ENCODE assay signal across 7 cellular contexts in the genomic region with DNA sequence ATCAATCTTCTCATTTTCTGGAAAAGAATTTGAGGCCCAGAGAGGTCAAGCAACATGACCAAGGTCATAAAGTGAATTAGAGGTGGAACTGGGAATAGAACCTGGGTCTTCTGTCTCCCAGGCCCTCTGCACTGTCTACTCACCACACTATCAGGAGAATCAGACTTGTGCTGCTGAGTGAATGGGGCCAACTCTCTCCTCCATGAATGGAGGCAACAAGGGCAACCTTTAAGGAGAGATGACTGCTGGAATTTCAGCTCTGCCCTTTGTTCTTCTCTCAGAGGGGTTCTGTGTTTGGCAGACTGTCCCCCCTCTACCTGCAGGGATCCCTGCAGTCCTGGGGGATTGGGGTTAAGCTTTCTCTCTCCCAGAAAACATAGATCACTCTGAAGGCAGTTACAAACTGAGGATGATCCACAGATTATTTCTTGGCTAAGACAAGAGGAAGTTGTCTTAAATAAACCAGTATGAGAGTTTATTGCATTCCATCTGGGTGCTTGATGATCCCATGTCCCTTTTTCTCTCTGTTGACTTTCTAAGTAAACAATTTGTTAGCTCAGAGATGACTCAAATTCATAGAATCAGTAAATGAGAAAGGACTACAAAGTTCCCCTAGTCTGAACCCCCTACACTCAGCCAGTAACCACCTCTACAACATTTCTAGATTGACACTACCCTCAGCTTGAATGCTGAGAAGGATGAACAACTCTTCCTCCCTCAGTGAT.
A peak's percentile ranks its signal among the peaks of the same experiment; 100 is the strongest.
DNase-seq lines count a peak whose midpoint lies in the region; FAIRE-seq and TF ChIP-seq lines count a peak whose summit lies in the region.

No MANE protein-coding gene starts in this region.

- H3K4me3 Mint-ChIP-seq in neural progenitor cell: peak overlapping the region; percentile 69

- H3K9me2 ChIP-seq in GM23248 (ENCODE audit: insufficient read depth) (no peaks in the 10 kb centered on the region), OCI-LY7 (ENCODE audit: insufficient read depth, low read length) (no peaks in the 10 kb centered on the region)

- H3K18ac ChIP-seq in H1 (ENCODE audit: extremely low read depth, low read length): 0 out of 2 replicates have a peak overlapping the region, but pooled peaks have one; percentile 52

- H3K9ac ChIP-seq in GM23248: peak overlapping the region; percentile 73
- no peak overlapping the region for H3K9ac ChIP-seq in H1 (replicated peaks in 1 of 4; ENCODE audit: extremely low read depth in 1 of 4, low read depth in 3 of 4, low read length in 3 of 4)
- no peak overlapping the region for H3K9ac ChIP-seq in neural progenitor cell

- peaks cover 36% of the 10 kb centered on the region for H3K4me1 Mint-ChIP-seq in neural progenitor cell

- H3K9me3 ChIP-seq in GM23248 (ENCODE audit: low read depth) (no peaks in the 10 kb centered on the region), OCI-LY7 (ENCODE audit: low read length) (peaks cover 6% of the 10 kb centered on the region), H1 (ENCODE audit: insufficient read depth in 2 of 2, low read depth in 1 of 2, low read length in 1 of 2) (peaks cover 2 to 9% of the 10 kb centered on the region in 2 experiments; a peak in 3 of 4 replicates), neural progenitor cell (ENCODE audit: low read depth) (no peaks in the 10 kb centered on the region)

- H3K9me3 Mint-ChIP-seq in neural progenitor cell: peaks cover 2% of the 10 kb centered on the region

- H2BK120ac ChIP-seq in H1 (replicated peaks; ENCODE audit: low read depth, low read length): peak overlapping the region; percentile 24

- H3K4me2 ChIP-seq in GM23248 (ENCODE audit: unreplicated experiment): peak overlapping the region; percentile 87
- H3K4me2 ChIP-seq in OCI-LY7 (ENCODE audit: low read length): peak overlapping the region; percentile 65
- H3K4me2 ChIP-seq in H1 (ENCODE audit: insufficient read depth in 1 of 2, low read depth in 2 of 2, low read length in 2 of 2): no peak overlapping the region
- H3K4me2 ChIP-seq in neural progenitor cell: peak overlapping the region; percentile 15

- H3K23me2 ChIP-seq in H1 (ENCODE audit: low read depth, low read length): no peaks in the 10 kb centered on the region; the same call in 1 of the 2 replicates

- H3K27ac Mint-ChIP-seq in neural progenitor cell: peak overlapping the region; percentile 100

- POLR2A ChIA-PET in OCI-LY7 (lab: Charles Lee) (no interaction called here), H1 (lab: Charles Lee; ENCODE audit: partially characterized antibody) (interaction anchor here (1.2 kb wide), 1 partner anchor 19 kb away, joined by 3 read pairs; no protein-coding TSS in a partner anchor)

- H4K8ac ChIP-seq in H1 (ENCODE audit: extremely low read depth, insufficient read depth, low read length): no peak overlapping the region; the same call in 1 of the 2 replicates

- H3K27me3 ChIP-seq in GM23248 (replicated peaks; ENCODE audit: insufficient read depth) (no peaks in the 10 kb centered on the region), H1 (replicated peaks in 1 of 4; ENCODE audit: control insufficient read depth in 3 of 4, extremely low read depth in 1 of 4, insufficient read depth in 3 of 4, low read length in 3 of 4) (no peaks in the 10 kb centered on the region), neural progenitor cell (no peaks in the 10 kb centered on the region)

- no TSS peak for BruUV-seq in OCI-LY7 (replicated peaks; lab: Mats Ljungman, UMichigan)

- peaks cover 28% of the 10 kb centered on the region for H3F3A ChIP-seq in GM23248 (ENCODE audit: insufficient read depth)
- no peaks in the 10 kb centered on the region for H3F3A ChIP-seq in neural progenitor cell (ENCODE audit: low read depth)

- TF ChIP-seq POLR2A in H1 (IDR thresholded peaks at IDR 0.05; ENCODE audit: control extremely low read depth in 1 of 2, low read depth in 2 of 2, low read length in 2 of 2): no peak

- no peak overlapping the region for H3K23ac ChIP-seq in H1 (ENCODE audit: insufficient read length)

- peak overlapping the region; percentile 92 for H2BK20ac ChIP-seq in H1 (ENCODE audit: low read length)

- in situ Hi-C loops in GM23248 (cut with MboI): no loop called here

- no peak overlapping the region for H3K4ac ChIP-seq in H1 (replicated peaks; ENCODE audit: insufficient read length, low read depth, low read length)

- no peaks in the 10 kb centered on the region for H3K36me3 Mint-ChIP-seq in neural progenitor cell

- no peak for TF ChIP-seq RAD21 in H1 (IDR thresholded peaks at IDR 0.05 in 1 of 2, conservative IDR thresholded peaks at IDR 0.05 in 1 of 2; ENCODE audit: low read depth in 2 of 2, low read length in 2 of 2)

- no peak overlapping the region for H4K5ac ChIP-seq in H1 (ENCODE audit: insufficient read length, low read depth, low read length)

- H4K20me1 ChIP-seq in GM23248 (ENCODE audit: insufficient read depth): no peaks in the 10 kb centered on the region
- H4K20me1 ChIP-seq in OCI-LY7 (ENCODE audit: insufficient read depth, low read length): no peaks in the 10 kb centered on the region
- no peaks in the 10 kb centered on the region for H4K20me1 ChIP-seq in H1 (replicated peaks in 1 of 2; ENCODE audit: control insufficient read depth in 1 of 2, insufficient read depth in 2 of 2, low read length in 2 of 2)
- H4K20me1 ChIP-seq in neural progenitor cell (ENCODE audit: low read depth): no peaks in the 10 kb centered on the region

- DNase-seq in GM23248 (peak; percentile 77), OCI-LY7 (ENCODE audit: low spot score) (no peak), H1 (ENCODE audit: low read depth in 1 of 2, low spot score in 2 of 2) (no peak), neural progenitor cell (ENCODE audit: low spot score) (no peak), cerebellar nuclear complex (lab: John Stamatoyannopoulos, UW) (no peak), HuH-7.5 (ENCODE audit: low spot score) (no peak), ureter (ENCODE audit: low spot score) (no peak)

- CTCF ChIA-PET in OCI-LY7 (lab: Charles Lee; ENCODE audit: unreplicated experiment): no interaction called here
- CTCF ChIA-PET in H1 (lab: Charles Lee; ENCODE audit: partially characterized antibody): interaction anchor here (0.6 to 2.5 kb wide), 3 partner anchors 24 to 65 kb away, joined by 4 to 14 read pairs (median 4); no protein-coding TSS in a partner anchor

- intact Hi-C loops in OCI-LY7 (cut with micrococcal nuclease; ENCODE audit: unreplicated experiment): no loop called here

- H2BK12ac ChIP-seq in H1 (ENCODE audit: low read depth, low read length): peak overlapping the region; percentile 90; the same call in 1 of the 2 replicates

- H3K27ac ChIP-seq in GM23248 (peak overlapping the region; percentile 95), OCI-LY7 (ENCODE audit: low read depth, low read length, poor library complexity, severe bottlenecking) (no peak overlapping the region), H1 (ENCODE audit: low read depth, low read length) (no peak overlapping the region), neural progenitor cell (no peak overlapping the region)

- peak overlapping the region; percentile 79 for H4K91ac ChIP-seq in H1 (replicated peaks; ENCODE audit: insufficient read length, low read length)

- peak overlapping the region; percentile 69; the same call in 1 of the 2 replicates for H2BK5ac ChIP-seq in H1 (ENCODE audit: low read depth, low read length)

- H3K14ac ChIP-seq in H1 (ENCODE audit: insufficient read length): no peak overlapping the region

- no peak overlapping the region for H3K56ac ChIP-seq in H1 (replicated peaks; ENCODE audit: insufficient read length, low read depth, low read length)

- peaks cover 2% of the 10 kb centered on the region for H3K27me3 Mint-ChIP-seq in neural progenitor cell (ENCODE audit: insufficient read depth, low read depth)

- no peaks in the 10 kb centered on the region for H3K79me2 ChIP-seq in GM23248 (ENCODE audit: insufficient read depth)
- no peaks in the 10 kb centered on the region for H3K79me2 ChIP-seq in OCI-LY7 (ENCODE audit: insufficient read depth, low read depth, low read length)
- H3K79me2 ChIP-seq in H1 (ENCODE audit: control insufficient read depth in 1 of 2, insufficient read depth in 2 of 2, low read length in 2 of 2): no peaks in the 10 kb centered on the region
- no peaks in the 10 kb centered on the region for H3K79me2 ChIP-seq in neural progenitor cell (ENCODE audit: low read depth)

- no peak for TF ChIP-seq EP300 in H1 (IDR thresholded peaks at IDR 0.05; ENCODE audit: borderline replicate concordance in 1 of 2, low read depth in 2 of 2, low read length in 2 of 2)

- H3K36me3 ChIP-seq in GM23248 (ENCODE audit: low read depth) (no peaks in the 10 kb centered on the region), OCI-LY7 (ENCODE audit: insufficient read depth, low read length) (no peaks in the 10 kb centered on the region), H1 (ENCODE audit: control insufficient read depth in 2 of 4, insufficient read depth in 4 of 4, low read length in 3 of 4) (no peaks in the 10 kb centered on the region), neural progenitor cell (no peaks in the 10 kb centered on the region)

- no peak overlapping the region for H2AK5ac ChIP-seq in H1 (ENCODE audit: low read depth, low read length)

- H2AFZ ChIP-seq in GM23248 (peak overlapping the region; percentile 59; the same call in 1 of the 2 replicates), OCI-LY7 (ENCODE audit: low read length) (peak overlapping the region; percentile 70), H1 (ENCODE audit: low read length) (peak overlapping the region; percentile 28; the same call in 1 of the 2 replicates), neural progenitor cell (replicated peaks) (peak overlapping the region; percentile 52)

- no peaks in the 10 kb centered on the region for H3K79me1 ChIP-seq in H1 (ENCODE audit: low read depth, low read length)

- H3K4me1 ChIP-seq in GM23248 (ENCODE audit: insufficient read depth): peaks cover 36% of the 10 kb centered on the region
- peaks cover 23% of the 10 kb centered on the region for H3K4me1 ChIP-seq in OCI-LY7 (ENCODE audit: insufficient read depth, low read length, poor library complexity, severe bottlenecking)
- H3K4me1 ChIP-seq in H1 (replicated peaks in 1 of 4; ENCODE audit: control insufficient read depth in 3 of 4, insufficient read depth in 4 of 4, low read length in 3 of 4): peaks cover 10 to 26% (median 16%) of the 10 kb centered on the region in 4 experiments; a peak in 6 of 7 replicates
- peaks cover 20% of the 10 kb centered on the region for H3K4me1 ChIP-seq in neural progenitor cell

- no peak for TF ChIP-seq CTCF in OCI-LY7 (conservative IDR thresholded peaks at IDR 0.05; ENCODE audit: low read length)
- TF ChIP-seq CTCF in H1 (IDR thresholded peaks at IDR 0.05; ENCODE audit: control extremely low read depth in 1 of 3, insufficient read depth in 1 of 3, low read depth in 1 of 3, low read length in 3 of 3): no peak
- TF ChIP-seq CTCF in neural progenitor cell (IDR thresholded peaks at IDR 0.05): no peak

- no peak overlapping the region for H2BK15ac ChIP-seq in H1 (ENCODE audit: low read length)

- H3K4me3 ChIP-seq in GM23248: no peak overlapping the region
- H3K4me3 ChIP-seq in OCI-LY7 (ENCODE audit: low read depth, low read length, poor library complexity, severe bottlenecking): no peak overlapping the region
- no peak overlapping the region for H3K4me3 ChIP-seq in H1 (ENCODE audit: extremely low read depth in 1 of 4, insufficient read depth in 2 of 4, low read depth in 3 of 4, low read length in 4 of 4)
- H3K4me3 ChIP-seq in neural progenitor cell: no peak overlapping the region

- no peak for FAIRE-seq in H1 (lab: Jason Lieb, UNC)

TF ChIP-seq in H1, 55 proteins besides CTCF, POLR2A, EP300 and RAD21 (continues in another document):
- no peak for TF ChIP-seq GTF2F1 (IDR thresholded peaks at IDR 0.05; ENCODE audit: borderline replicate concordance, low read depth, low read length)

Comparison
In these comparisons a context has a peak if more than half of its experiments do, and no peak if none do; other contexts are left out.
1. H3K4me2 ChIP-seq: peak in GM23248 (single experiment), OCI-LY7 (single experiment) and neural progenitor cell (single experiment); none in H1 (0 of 2).
2. Peak in every context shown above with its lines, with median percentiles within 50 percentile points of each other: H2AFZ ChIP-seq.